In genomic region chr3:42043116-42043796, GRCh38 we compare ENCODE assay signal across 8 cellular contexts. TPM values are rescaled to one million over a fixed set of nuclear protein-coding genes. Genes with fewer than 3 reads are reported as not detected.
DNase-seq lines count a peak whose midpoint lies in the region; ATAC-seq and TF ChIP-seq lines count a peak whose summit lies in the region.

No MANE protein-coding gene starts in this region.

- H3K4me3 ChIP-seq in heart right ventricle, result peak overlapping the region in 3 of 10 donors; percentile 18 to 23 (median 20)
- no peak overlapping the region for H3K4me3 ChIP-seq in retinal pigment epithelial cell (ENCODE audit: low read length)
- H3K4me3 ChIP-seq in dorsolateral prefrontal cortex, result no peak overlapping the region

- ATAC-seq in heart right ventricle (peak; percentile 77 to 93 (median 89)), GM18861 (IDR thresholded peaks at IDR 0.05; ENCODE audit: unreplicated experiment) (no peak)

- intact Hi-C loops in heart right ventricle (cut with DNase I), result no loop called here
- intact Hi-C loops in dorsolateral prefrontal cortex (cut with DNase I), result no loop called here

- DNase-seq in H4 (ENCODE audit: low spot score), result peak; percentile 37
- peak; percentile 66 for DNase-seq in RPMI7951 (ENCODE audit: low read depth)
- DNase-seq in heart right ventricle, result peak; percentile 52 to 91
- peak; percentile 94 for DNase-seq in retinal pigment epithelial cell (ENCODE audit: low read depth)
- DNase-seq in GM13976 (ENCODE audit: low spot score), result no peak
- no peak for DNase-seq in AG08395 (ENCODE audit: low spot score)
- DNase-seq in dorsolateral prefrontal cortex, result no peak

- no peaks in the 10 kb centered on the region for H3K36me3 ChIP-seq in heart right ventricle

- H3K27me3 ChIP-seq in heart right ventricle (no peaks in the 10 kb centered on the region), dorsolateral prefrontal cortex (no peaks in the 10 kb centered on the region)

- no peak for TF ChIP-seq CTCF in heart right ventricle (IDR thresholded peaks at IDR 0.05)
- TF ChIP-seq CTCF in retinal pigment epithelial cell (conservative IDR thresholded peaks at IDR 0.05; ENCODE audit: low read depth, low read length), result no peak
- no peak for TF ChIP-seq CTCF in GM13976 (IDR thresholded peaks at IDR 0.05; ENCODE audit: borderline replicate concordance, control extremely low read depth, extremely low read depth, insufficient read depth, missing control alignments)
- TF ChIP-seq CTCF in dorsolateral prefrontal cortex (IDR thresholded peaks at IDR 0.05 in 54 of 56, conservative IDR thresholded peaks at IDR 0.05 in 2 of 56; ENCODE audit: low read depth in 1 of 56, partially characterized antibody in 56 of 56), result no peak

- H3K4me1 ChIP-seq in heart right ventricle, result peaks cover 9 to 100% (median 67%) of the 10 kb centered on the region in 9 donors

- 14 to 16% methylated on average over 9 of the region's 9 CpGs for WGBS in heart right ventricle, 2 donors

- H3K27ac ChIP-seq in heart right ventricle (peak overlapping the region in 9 of 10 donors; percentile 66 to 90 (median 81)), dorsolateral prefrontal cortex (peak overlapping the region in 25 of 59 donors; percentile 9 to 71 (median 34))

- in situ Hi-C loops in GM13976 (cut with MboI; ENCODE audit: low sequenced_read_pairs, unreplicated experiment), result no loop called here

- no peaks in the 10 kb centered on the region for H3K9me3 ChIP-seq in heart right ventricle

RNA-seq across cellular contexts. Expression of gene TRAK1, which starts 47.9 kb away (rescaled TPM):
- total RNA-seq in H4 (2014; rRNA removed; shearing (Covaris generic)), result 4.3 and 6.0 TPM in 2 replicates
- 15.4 and 16.5 TPM in 2 replicates for total RNA-seq in RPMI7951 (2014; rRNA removed; shearing (Covaris generic))
- total RNA-seq in heart right ventricle (100 to 1,000 TPM; 182 to 423 (median 320) TPM), dorsolateral prefrontal cortex (100 to 1,000 TPM in 2 of 120 experiments, 10 to 100 TPM in 118; 52.9 to 121 (median 72.5) TPM)
- 10 to 100 TPM; 35.5 to 41.2 TPM for polyA plus RNA-seq in heart right ventricle

Comparison
In these comparisons a context has a peak if more than half of its experiments do, and no peak if none do; other contexts are left out.
1. DNase-seq: peak in H4 (single experiment), RPMI7951 (single experiment), heart right ventricle (2 of 2) and retinal pigment epithelial cell (single experiment); none in GM13976 (single experiment), AG08395 (single experiment) and dorsolateral prefrontal cortex (0 of 10).